24 cellular contexts compared by ENCODE assay signal in genomic region chr15:57382969-57383368, GRCh38. TPM values are rescaled to one million over a fixed set of nuclear protein-coding genes. Genes with fewer than 3 reads are reported as not detected.
DNase-seq lines count a peak whose midpoint lies in the region; ATAC-seq, FAIRE-seq and TF ChIP-seq lines count a peak whose summit lies in the region.
"Had no signal": no experiment of that assay in that cellular context is flagged by ENCODE, and none has a peak within 500 bp of the region (broad histone marks: within the 10 kb centered on the region; RNA-seq: fewer than 3 reads in every experiment).

No MANE protein-coding gene starts in this region.

- TF ChIP-seq EP300 in stomach (IDR thresholded peaks at IDR 0.05) = no peak

- TF ChIP-seq CTCF in adrenal gland (IDR thresholded peaks at IDR 0.05) = no peak
- no peak for TF ChIP-seq CTCF in kidney (IDR thresholded peaks at IDR 0.05; ENCODE audit: borderline replicate concordance, extremely low read depth, insufficient read depth)
- no peak for TF ChIP-seq CTCF in stomach (IDR thresholded peaks at IDR 0.05)

- TF ChIP-seq POLR2A in adrenal gland (IDR thresholded peaks at IDR 0.05) = no peak
- no peak for TF ChIP-seq POLR2A in stomach (IDR thresholded peaks at IDR 0.05)

- peaks cover 74% of the 10 kb centered on the region for H3K4me1 ChIP-seq in HUES6 (ENCODE audit: control insufficient read depth, insufficient read depth, low read length)
- H3K4me1 ChIP-seq in adrenal gland (replicated peaks in 1 of 2) = peaks cover 45 to 67% of the 10 kb centered on the region in 2 donors
- H3K4me1 ChIP-seq in kidney (ENCODE audit: control insufficient read depth in 1 of 2, insufficient read depth in 1 of 2, low read depth in 1 of 2, low read length in 2 of 2) = peaks cover 45 to 53% of the 10 kb centered on the region in 2 donors
- H3K4me1 ChIP-seq in stomach = peaks cover 39 to 95% (median 64%) of the 10 kb centered on the region in 4 donors

- no peaks in the 10 kb centered on the region for H3K9me3 ChIP-seq in HUES6 (ENCODE audit: control insufficient read depth, insufficient read depth, low read depth, low read length)
- no peaks in the 10 kb centered on the region for H3K9me3 ChIP-seq in adrenal gland (replicated peaks in 1 of 3)
- no peaks in the 10 kb centered on the region for H3K9me3 ChIP-seq in kidney (ENCODE audit: control insufficient read depth in 1 of 2, low read length in 2 of 2)
- no peaks in the 10 kb centered on the region for H3K9me3 ChIP-seq in stomach

- no peak for FAIRE-seq in kidney (lab: Jason Lieb, UNC)
- FAIRE-seq: bronchial epithelial cell, D721Med had no signal

- DNase-seq in adrenal gland (no peak), kidney (no peak), stomach (no peak), NCI-H69 (lab: John Stamatoyannopoulos, UW) (no peak), RPMI8226 (no peak)
- DNase-seq: activated B cell treated with CpG ODN at 0.5 μM for 24 hours; activated CD4-positive, alpha-beta T cell treated with anti-CD3 and anti-CD28 coated beads, Interleukin-2, amount 10 ng/mL, durations not matched to agents 7 days and 5 days; AML-193; CD4-positive, alpha-beta T cell; DND-41; GF-D8; naive thymus-derived CD4-positive, alpha-beta T cell; NCI-H1436; NCI-H226; SIG-M5 had no signal

- H3K9ac ChIP-seq in HUES6 (ENCODE audit: low read length) (no peak overlapping the region), kidney (ENCODE audit: low read length in 2 of 2) (peak overlapping the region in 1 of 2 donors; percentile 97)

- WGBS in adrenal gland, 4 donors = 38 to 50% (median 40%) methylated on average over 1 of the region's 1 CpG
- WGBS in stomach, 5 donors = 23 to 45% (median 26%) methylated on average over 1 of the region's 1 CpG

- H3K27ac ChIP-seq in HUES6 (ENCODE audit: low read depth, low read length) (peak overlapping the region; percentile 16; the same call in 1 of the 2 replicates), adrenal gland (peak overlapping the region in 4 of 5 donors; percentile 41 to 86 (median 72)), kidney (ENCODE audit: low read depth in 2 of 2, low read length in 2 of 2) (peak overlapping the region; percentile 74 to 96), stomach (peak overlapping the region; percentile 16 to 81 (median 75))

- no peak for ATAC-seq in GM18867 (IDR thresholded peaks at IDR 0.05; ENCODE audit: unreplicated experiment)
- ATAC-seq: activated naive CD4-positive, alpha-beta T cell treated with anti-CD3 and anti-CD28 coated beads, Interleukin-2, amount 50 U/mL, for 72 hours; naive thymus-derived CD4-positive, alpha-beta T cell; Panc1; stimulated activated effector memory CD8-positive, alpha-beta T cell treated with anti-CD3 and anti-CD28 coated beads, Interleukin-12 subunit alpha, Interleukin-12 subunit beta, amount 100 ng/mL, for 72 hours had no signal

- H3K27me3 ChIP-seq in HUES6 (ENCODE audit: control insufficient read depth, insufficient read depth, low read length) (no peaks in the 10 kb centered on the region), adrenal gland (no peaks in the 10 kb centered on the region), stomach (no peaks in the 10 kb centered on the region)

- intact Hi-C loops in adrenal gland (cut with DNase I) = no loop called here
- intact Hi-C loops in kidney (cut with DNase I) = no loop called here
- intact Hi-C loops in stomach (cut with DNase I; ENCODE audit: low total_unique reads) = no loop called here

- no peak overlapping the region for H3K4me3 ChIP-seq in HUES6 (ENCODE audit: low read depth, low read length)
- no peak overlapping the region for H3K4me3 ChIP-seq in adrenal gland
- H3K4me3 ChIP-seq in kidney (ENCODE audit: low read length in 2 of 2) = peak overlapping the region in 1 of 2 donors; percentile 93
- no peak overlapping the region for H3K4me3 ChIP-seq in stomach

- H3K36me3 ChIP-seq in HUES6 (ENCODE audit: control insufficient read depth, insufficient read depth, low read length) (no peaks in the 10 kb centered on the region), adrenal gland (replicated peaks in 1 of 2) (no peaks in the 10 kb centered on the region), kidney (ENCODE audit: control insufficient read depth in 1 of 2, insufficient read depth in 2 of 2, low read length in 2 of 2) (peaks cover 0 to 7% of the 10 kb centered on the region in 2 donors), stomach (no peaks in the 10 kb centered on the region)

RNA-seq across cellular contexts. Expression of gene CGNL1, which starts 6.7 kb away (rescaled TPM):
- 10 to 100 TPM; 17.7 to 49.5 (median 27.0) TPM for total RNA-seq in adrenal gland
- 10 to 100 TPM in 2 of 3 donors, 1 to 10 TPM in 1; 5.5 to 25.0 (median 15.6) TPM for polyA plus RNA-seq in adrenal gland
- total RNA-seq in kidney = 81.5 TPM
- 62.0 TPM for polyA plus RNA-seq in kidney (ENCODE audit: insufficient read depth, low read depth, low replicate concordance)
- 10 to 100 TPM in 4 of 5 donors, under 1 TPM in 1; 0.29 to 36.2 (median 29.3) TPM for total RNA-seq in stomach
- polyA plus RNA-seq in stomach = 10 to 100 TPM in 1 of 3 donors, 1 to 10 TPM in 2; 4.9 to 16.4 (median 8.2) TPM
- total RNA-seq: activated CD4-positive, alpha-beta T cell treated with anti-CD3 and anti-CD28 coated beads, Interleukin-2, amount 10 ng/mL, durations not matched to agents 7 days and 5 days; activated CD8-positive, alpha-beta memory T cell treated with anti-CD3 and anti-CD28 coated beads for 36 hours; activated naive CD4-positive, alpha-beta T cell treated with anti-CD3 and anti-CD28 coated beads, Interleukin-2, amount 50 U/mL, for 72 hours; CD4-positive, alpha-beta T cell; naive thymus-derived CD4-positive, alpha-beta T cell; T-helper 2 cell treated with Interferon-gamma antibody and Interleukin-4, amounts not matched to agents 100 ng/mL and 5 ng/mL, for 36 hours had no signal
- polyA plus RNA-seq: naive thymus-derived CD4-positive, alpha-beta T cell had no signal

Comparison
In these comparisons a context has a peak if more than half of its experiments do, and no peak if none do; other contexts are left out.
1. H3K27ac ChIP-seq: peak in every context shown above with its lines; median percentile 85 in kidney; 75 in stomach; 72 in adrenal gland; 16 in HUES6.